Comparison of ENCODE assay signal across 1 cellular context in genomic region chr1:108953452-108953851, GRCh38.
TF ChIP-seq lines count a peak whose summit lies in the region.

No MANE protein-coding gene starts in this region.

TF ChIP-seq in WTC11, 78 proteins besides CTCF, POLR2A, EP300 and RAD21 (continued from another document):
- TF ChIP-seq ZNF425 (CRISPR knock-in tag; conservative IDR thresholded peaks at IDR 0.05) = no peak
